8 cellular contexts compared by ENCODE assay signal in the genomic region with DNA sequence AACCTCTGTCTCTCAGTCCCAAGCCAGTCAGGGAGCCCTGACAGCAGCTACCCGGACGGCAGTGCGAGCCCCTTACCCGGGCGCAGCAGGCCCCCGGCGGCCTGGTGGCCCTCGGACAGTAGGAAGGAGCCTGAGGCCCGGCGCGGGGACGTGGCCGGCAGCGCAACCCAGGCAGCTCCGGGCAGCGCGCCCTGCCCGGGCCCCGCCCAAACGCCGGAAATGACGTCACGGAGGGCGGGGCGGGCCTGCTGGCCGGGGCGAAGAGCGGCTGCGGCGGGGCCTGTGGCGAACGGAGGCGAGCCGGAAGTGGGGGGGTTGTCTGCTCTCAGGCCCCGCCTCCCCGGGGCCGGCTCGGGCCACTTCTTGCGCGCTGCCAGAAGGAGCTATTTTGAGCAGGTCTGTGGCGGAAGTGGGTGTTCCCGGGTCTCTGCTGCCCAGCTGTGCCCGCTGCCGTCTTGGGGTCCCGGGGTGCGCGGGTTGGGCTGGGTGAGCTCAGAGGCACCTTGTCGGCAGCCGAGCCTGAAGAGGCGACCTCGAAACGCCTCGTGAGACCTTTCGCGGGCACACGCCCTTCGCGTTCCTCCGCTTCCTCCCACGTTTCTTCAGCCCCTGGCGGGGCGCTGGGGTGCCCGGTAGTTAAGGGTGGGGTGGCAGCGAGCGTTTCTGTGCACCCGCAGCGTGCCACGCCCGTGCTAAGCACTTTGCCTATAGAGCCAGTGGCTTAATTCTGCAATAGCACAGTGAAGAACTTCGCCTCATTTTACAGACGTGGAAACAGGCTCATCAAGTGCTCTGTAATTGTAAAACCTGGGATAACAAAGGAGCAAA. TPM values are rescaled to one million over a fixed set of nuclear protein-coding genes. Genes with fewer than 3 reads are reported as not detected.
A peak's percentile ranks its signal among the peaks of the same experiment; 100 is the strongest.
DNase-seq lines count a peak whose midpoint lies in the region; ATAC-seq, FAIRE-seq and TF ChIP-seq lines count a peak whose summit lies in the region.

C11orf24 (minus strand) TSS at position 193 of the 828 bp plus-strand sequence. CDS start 8,206 bp downstream, outside the sequence.

- TF ChIP-seq CTCF in Loucy (conservative IDR thresholded peaks at IDR 0.05; ENCODE audit: low read length) = no peak
- TF ChIP-seq CTCF in RWPE2 (IDR thresholded peaks at IDR 0.05; ENCODE audit: poor library complexity, severe bottlenecking) = no peak

- H3K36me3 Mint-ChIP-seq in activated T-helper 2 cell treated with anti-CD3 and anti-CD28 coated beads, Interferon-gamma antibody, Interleukin-2, Interleukin-4, amounts not matched to agents 10 μg/mL and 5 μg/mL and 100 μg/mL, durations not matched to agents 14 hours and 24 hours and 36 hours (ENCODE audit: low read depth) = peaks cover 12% of the 10 kb centered on the region
- peaks cover 4% of the 10 kb centered on the region for H3K36me3 Mint-ChIP-seq in natural killer cell treated with Interleukin-12 subunit alpha and Interleukin-12 subunit beta and Interleukin-15 and Interleukin-18, amount 100 ng/mL, for 72 hours

- H3K9me3 Mint-ChIP-seq in activated T-helper 2 cell treated with anti-CD3 and anti-CD28 coated beads, Interferon-gamma antibody, Interleukin-2, Interleukin-4, amounts not matched to agents 10 μg/mL and 5 μg/mL and 100 μg/mL, durations not matched to agents 14 hours and 24 hours and 36 hours = no peaks in the 10 kb centered on the region
- H3K9me3 Mint-ChIP-seq in natural killer cell treated with Interleukin-12 subunit alpha and Interleukin-12 subunit beta and Interleukin-15 and Interleukin-18, amount 100 ng/mL, for 72 hours = no peaks in the 10 kb centered on the region

- H3K27ac ChIP-seq in RWPE2 (ENCODE audit: poor library complexity, severe bottlenecking) = peak within 1 kb of the TSS; percentile 62

- peak within 1 kb of the TSS; percentile 89 for H3K27ac Mint-ChIP-seq in activated T-helper 2 cell treated with anti-CD3 and anti-CD28 coated beads, Interferon-gamma antibody, Interleukin-2, Interleukin-4, amounts not matched to agents 10 μg/mL and 5 μg/mL and 100 μg/mL, durations not matched to agents 14 hours and 24 hours and 36 hours
- peak within 1 kb of the TSS; percentile 88 to 93 for H3K27ac Mint-ChIP-seq in natural killer cell treated with Interleukin-12 subunit alpha and Interleukin-12 subunit beta and Interleukin-15 and Interleukin-18, amount 100 ng/mL, for 72 hours

- no peak for FAIRE-seq in H54 (lab: Jason Lieb, UNC)

- no peaks in the 10 kb centered on the region for H3K27me3 Mint-ChIP-seq in activated T-helper 2 cell treated with anti-CD3 and anti-CD28 coated beads, Interferon-gamma antibody, Interleukin-2, Interleukin-4, amounts not matched to agents 10 μg/mL and 5 μg/mL and 100 μg/mL, durations not matched to agents 14 hours and 24 hours and 36 hours (ENCODE audit: low read depth)
- no peaks in the 10 kb centered on the region for H3K27me3 Mint-ChIP-seq in natural killer cell treated with Interleukin-12 subunit alpha and Interleukin-12 subunit beta and Interleukin-15 and Interleukin-18, amount 100 ng/mL, for 72 hours

- intact Hi-C loops in activated T-helper 2 cell treated with anti-CD3 and anti-CD28 coated beads, Interferon-gamma antibody, Interleukin-2, Interleukin-4, amounts not matched to agents 10 μg/mL and 5 μg/mL and 100 μg/mL, durations not matched to agents 14 hours and 24 hours and 36 hours (cut with micrococcal nuclease) = loop anchor here (1.0 to 5.0 kb wide), 2 partner anchors 10 to 60 kb away; partner anchors contain the start of gene KMT5B

- H3K27me3 ChIP-seq in Loucy (ENCODE audit: insufficient read depth, low read length, poor library complexity, severe bottlenecking) (no peaks in the 10 kb centered on the region), RWPE2 (ENCODE audit: insufficient read depth, poor library complexity, severe bottlenecking) (no peaks in the 10 kb centered on the region)

- TF ChIP-seq POLR2A in H54 (IDR thresholded peaks at IDR 0.05; ENCODE audit: low read depth, low read length) = peak; percentile 88

- H3K4me1 Mint-ChIP-seq in activated T-helper 2 cell treated with anti-CD3 and anti-CD28 coated beads, Interferon-gamma antibody, Interleukin-2, Interleukin-4, amounts not matched to agents 10 μg/mL and 5 μg/mL and 100 μg/mL, durations not matched to agents 14 hours and 24 hours and 36 hours (ENCODE audit: low read depth) = peaks cover 26% of the 10 kb centered on the region
- peaks cover 29 to 31% of the 10 kb centered on the region in 2 donors for H3K4me1 Mint-ChIP-seq in natural killer cell treated with Interleukin-12 subunit alpha and Interleukin-12 subunit beta and Interleukin-15 and Interleukin-18, amount 100 ng/mL, for 72 hours (ENCODE audit: low read depth in 2 of 2)

- peak within 1 kb of the TSS; percentile 80 for H3K4me3 ChIP-seq in Loucy (ENCODE audit: low read length, poor library complexity, severe bottlenecking)
- peak within 1 kb of the TSS; percentile 68 for H3K4me3 ChIP-seq in RWPE2 (ENCODE audit: severe bottlenecking)

- H3K9me3 ChIP-seq in Loucy (ENCODE audit: insufficient read depth, low read depth, low read length) (no peaks in the 10 kb centered on the region), RWPE2 (ENCODE audit: severe bottlenecking) (no peaks in the 10 kb centered on the region)

- H2AFZ ChIP-seq in Loucy (ENCODE audit: low read length) = peak within 1 kb of the TSS; percentile 91

- H3K4me2 ChIP-seq in Loucy (ENCODE audit: low read depth, low read length, poor library complexity, severe bottlenecking) = peak within 1 kb of the TSS; percentile 79

- no peaks in the 10 kb centered on the region for H3F3A ChIP-seq in Loucy (ENCODE audit: low read depth)

- H3K36me3 ChIP-seq in Loucy (ENCODE audit: insufficient read depth, low read length) (no peaks in the 10 kb centered on the region), RWPE2 (ENCODE audit: low read depth) (peaks cover 29% of the 10 kb centered on the region)

- H3K79me2 ChIP-seq in Loucy (ENCODE audit: insufficient read depth, low read length) = 0 out of 2 replicates have a peak, but pooled peaks cover 10% of the 10 kb centered on the region

- no peaks in the 10 kb centered on the region for H3K9me2 ChIP-seq in Loucy (replicated peaks; ENCODE audit: low read depth, low read length)

- H3K4me1 ChIP-seq in Loucy (ENCODE audit: insufficient read depth, low read length, poor library complexity, severe bottlenecking) = peaks cover 11% of the 10 kb centered on the region
- peaks cover 24% of the 10 kb centered on the region for H3K4me1 ChIP-seq in RWPE2 (ENCODE audit: insufficient read depth, poor library complexity, severe bottlenecking)

- H3K9ac ChIP-seq in Loucy (ENCODE audit: low read depth, low read length, poor library complexity, severe bottlenecking) = peak within 1 kb of the TSS; percentile 94

- H3K4me3 Mint-ChIP-seq in activated T-helper 2 cell treated with anti-CD3 and anti-CD28 coated beads, Interferon-gamma antibody, Interleukin-2, Interleukin-4, amounts not matched to agents 10 μg/mL and 5 μg/mL and 100 μg/mL, durations not matched to agents 14 hours and 24 hours and 36 hours (ENCODE audit: low read depth) = peak within 1 kb of the TSS; percentile 97
- H3K4me3 Mint-ChIP-seq in natural killer cell treated with Interleukin-12 subunit alpha and Interleukin-12 subunit beta and Interleukin-15 and Interleukin-18, amount 100 ng/mL, for 72 hours = peak within 1 kb of the TSS; percentile 89

- DNase-seq in EH (ENCODE audit: low read depth) (peak; percentile 95), H54 (ENCODE audit: insufficient read length, low spot score) (peak; percentile 93), RWPE2 (ENCODE audit: low spot score) (peak; percentile 91), fibroblast of peridontal ligament (ENCODE audit: extremely low read depth) (peak; percentile 86)
- DNase-seq in activated T-helper 2 cell treated with anti-CD3 and anti-CD28 coated beads, Interferon-gamma antibody, Interleukin-2, Interleukin-4, amounts not matched to agents 10 μg/mL and 5 μg/mL and 100 μg/mL, durations not matched to agents 14 hours and 24 hours and 36 hours (ENCODE audit: low spot score) = peak; percentile 93
- DNase-seq in natural killer cell treated with Interleukin-12 subunit alpha and Interleukin-12 subunit beta and Interleukin-15 and Interleukin-18, amount 100 ng/mL, for 72 hours (ENCODE audit: low spot score) = peak; percentile 98
- DNase-seq in stimulated activated naive CD4-positive, alpha-beta T cell treated with Interleukin-2 at 50 U/mL for 16 hours (lab: John Stamatoyannopoulos, UW) = peak; percentile 90

- no peaks in the 10 kb centered on the region for H4K20me1 ChIP-seq in Loucy (ENCODE audit: insufficient read depth, low read length, poor library complexity, severe bottlenecking)

- peak; percentile 87 for ATAC-seq in RWPE2 (ENCODE audit: low read depth)
- peak; percentile 94 to 97 for ATAC-seq in natural killer cell treated with Interleukin-12 subunit alpha and Interleukin-12 subunit beta and Interleukin-15 and Interleukin-18, amount 100 ng/mL, for 72 hours

RNA-seq across cellular contexts. Expression of gene C11orf24, which starts in this region (rescaled TPM):
- 32.7 and 34.2 TPM in 2 replicates for total RNA-seq in activated T-helper 2 cell treated with anti-CD3 and anti-CD28 coated beads, Interferon-gamma antibody, Interleukin-2, Interleukin-4, amounts not matched to agents 10 μg/mL and 5 μg/mL and 100 μg/mL, durations not matched to agents 14 hours and 24 hours and 36 hours
- total RNA-seq in natural killer cell treated with Interleukin-12 subunit alpha and Interleukin-12 subunit beta and Interleukin-15 and Interleukin-18, amount 100 ng/mL, for 72 hours = 10 to 100 TPM; 43.0 to 64.8 TPM

Comparison
In these comparisons a context has a peak if more than half of its experiments do, and no peak if none do; other contexts are left out.
1. Peak in every context shown above with its lines: DNase-seq, ATAC-seq, H3K4me3 ChIP-seq and H3K27ac ChIP-seq.